10 cellular contexts compared by ENCODE assay signal in the genomic region with DNA sequence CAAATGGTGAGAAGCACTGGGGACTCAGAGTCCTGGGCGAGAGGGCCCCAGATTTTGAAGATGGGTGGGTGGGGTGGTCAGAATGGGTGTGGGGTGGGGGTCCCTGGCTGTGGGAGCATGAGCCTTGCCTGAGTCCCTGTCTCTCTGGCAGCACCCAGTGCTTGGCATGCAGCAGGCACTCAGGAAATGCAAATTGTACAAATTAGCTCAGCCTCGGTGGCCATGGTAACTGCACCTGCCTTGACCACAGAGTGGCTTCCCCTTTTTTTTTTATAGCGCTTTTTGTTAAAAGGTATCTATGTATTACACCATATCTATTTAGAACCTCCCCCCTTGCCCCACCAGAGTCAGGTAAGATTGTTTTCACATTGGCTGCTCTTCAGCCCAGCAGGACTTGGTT. TPM values are rescaled to one million over a fixed set of nuclear protein-coding genes. Genes with fewer than 3 reads are reported as not detected.
DNase-seq lines count a peak whose midpoint lies in the region; ATAC-seq and TF ChIP-seq lines count a peak whose summit lies in the region.
"Had no signal": no experiment of that assay in that cellular context is flagged by ENCODE, and none has a peak within 500 bp of the region (broad histone marks: within the 10 kb centered on the region; RNA-seq: fewer than 3 reads in every experiment).

No MANE protein-coding gene starts in this region.

- TF ChIP-seq POLR2A in NB4 (IDR thresholded peaks at IDR 0.05; ENCODE audit: extremely low read depth, insufficient read length), result no peak
- no peak for TF ChIP-seq POLR2A in spleen (IDR thresholded peaks at IDR 0.05)

- no peak overlapping the region for H3K27ac Mint-ChIP-seq in activated CD4-positive, alpha-beta memory T cell treated with anti-CD3 and anti-CD28 coated beads, Interleukin-2, amount 10 ng/mL, durations not matched to agents 7 days and 5 days

- CTCF ChIA-PET in activated CD4-positive, alpha-beta memory T cell treated with anti-CD3 and anti-CD28 coated beads, Interleukin-2, amount 10 ng/mL, durations not matched to agents 7 days and 5 days (lab: Charles Lee), result no interaction called here

- in situ Hi-C loops in G401 (cut with HindIII; ENCODE audit: low sequenced_read_pairs), result no loop called here

- H3K27me3 Mint-ChIP-seq in activated CD4-positive, alpha-beta memory T cell treated with anti-CD3 and anti-CD28 coated beads, Interleukin-2, amount 10 ng/mL, durations not matched to agents 7 days and 5 days, result peaks cover 71% of the 10 kb centered on the region

- 19 to 58% (median 29%) methylated on average over 3 of the region's 3 CpGs for WGBS in spleen, 5 donors

- no peak overlapping the region for H3K27ac ChIP-seq in spleen

- peaks cover 5 to 93% (median 44%) of the 10 kb centered on the region in 7 donors for H3K27me3 ChIP-seq in spleen (replicated peaks in 1 of 7)

- no peaks in the 10 kb centered on the region for H3K9me3 ChIP-seq in spleen

- H3K4me1 Mint-ChIP-seq in activated CD4-positive, alpha-beta memory T cell treated with anti-CD3 and anti-CD28 coated beads, Interleukin-2, amount 10 ng/mL, durations not matched to agents 7 days and 5 days, result no peaks in the 10 kb centered on the region

- peak; percentile 40 for DNase-seq in NK-92 treated with Interleukin-12 subunit alpha and Interleukin-12 subunit beta, amount 100 ng/mL, for 24 hours (lab: John Stamatoyannopoulos, UW)
- DNase-seq in NK-92 (lab: John Stamatoyannopoulos, UW; ENCODE audit: unreplicated experiment) (no peak), NB4 (ENCODE audit: low read depth) (peak; percentile 59), spleen (peak; percentile 88), G401 (ENCODE audit: low spot score) (no peak), AG08395 (ENCODE audit: low spot score) (no peak)
- DNase-seq in activated CD4-positive, alpha-beta memory T cell treated with anti-CD3 and anti-CD28 coated beads, Interleukin-2, amount 10 ng/mL, durations not matched to agents 7 days and 5 days, result no peak

- no peaks in the 10 kb centered on the region for H3K36me3 Mint-ChIP-seq in activated CD4-positive, alpha-beta memory T cell treated with anti-CD3 and anti-CD28 coated beads, Interleukin-2, amount 10 ng/mL, durations not matched to agents 7 days and 5 days (ENCODE audit: low read depth)

- H3K4me3 Mint-ChIP-seq in activated CD4-positive, alpha-beta memory T cell treated with anti-CD3 and anti-CD28 coated beads, Interleukin-2, amount 10 ng/mL, durations not matched to agents 7 days and 5 days, result no peak overlapping the region

- H3K36me3 ChIP-seq in spleen, result no peaks in the 10 kb centered on the region

- intact Hi-C loops in spleen (cut with DNase I; ENCODE audit: low total_unique reads), result no loop called here

- peaks cover 0 to 37% (median 10%) of the 10 kb centered on the region in 6 donors for H3K4me1 ChIP-seq in spleen

- H3K9me3 Mint-ChIP-seq in activated CD4-positive, alpha-beta memory T cell treated with anti-CD3 and anti-CD28 coated beads, Interleukin-2, amount 10 ng/mL, durations not matched to agents 7 days and 5 days, result no peaks in the 10 kb centered on the region

- POLR2A ChIA-PET in activated CD4-positive, alpha-beta memory T cell treated with anti-CD3 and anti-CD28 coated beads, Interleukin-2, amount 10 ng/mL, durations not matched to agents 7 days and 5 days (lab: Charles Lee), result no interaction called here

- peak; percentile 89 for ATAC-seq in HG02840 (IDR thresholded peaks at IDR 0.05; ENCODE audit: low FRiP score, unreplicated experiment)

- no peak overlapping the region for H3K4me3 ChIP-seq in NB4 (ENCODE audit: low read depth, low read length)
- H3K4me3 ChIP-seq in spleen, result peak overlapping the region in 1 of 8 donors; percentile 27

- TF ChIP-seq CTCF in NB4 (IDR thresholded peaks at IDR 0.05; ENCODE audit: low read depth, low read length) (no peak), spleen (IDR thresholded peaks at IDR 0.05 in 8 of 11, conservative IDR thresholded peaks at IDR 0.05 in 3 of 11) (no peak)

RNA-seq across cellular contexts. Expression of a gene that starts 19.2 kb away (rescaled TPM):
- total RNA-seq in spleen, result under 1 TPM in 1 of 7 donors, not detected in 6; 0.98 TPM
- under 1 TPM; 0.04 to 0.38 (median 0.09) TPM for polyA plus RNA-seq in spleen
- total RNA-seq in G401 (2014; rRNA removed; shearing (Covaris generic)), result 60.2 and 66.1 TPM in 2 replicates
- under 1 TPM in 1 of 2 experiments, not detected in 1; 0.18 TPM for total RNA-seq in activated CD4-positive, alpha-beta memory T cell treated with anti-CD3 and anti-CD28 coated beads, Interleukin-2, amount 10 ng/mL, durations not matched to agents 7 days and 5 days
- total RNA-seq: dermis microvascular lymphatic vessel endothelial cell, lung microvascular endothelial cell had no signal

Comparison
In these comparisons a context has a peak if more than half of its experiments do, and no peak if none do; other contexts are left out.
1. DNase-seq: peak in NK-92 treated with Interleukin-12 subunit alpha and Interleukin-12 subunit beta, amount 100 ng/mL, for 24 hours (single experiment), NB4 (single experiment) and spleen (single experiment); none in NK-92 (single experiment), G401 (single experiment), AG08395 (single experiment) and activated CD4-positive, alpha-beta memory T cell treated with anti-CD3 and anti-CD28 coated beads, Interleukin-2, amount 10 ng/mL, durations not matched to agents 7 days and 5 days (single experiment).
2. RNA of a gene that starts 19.2 kb away (total RNA-seq): 60.2 to 66.1 TPM in G401; 0.18 TPM in activated CD4-positive, alpha-beta memory T cell treated with anti-CD3 and anti-CD28 coated beads, Interleukin-2, amount 10 ng/mL, durations not matched to agents 7 days and 5 days and 0.98 TPM in spleen; every median in the first group is over 10 times any median in the second.